ENCODE assay signal across 8 cellular contexts in genomic region chr4:56978750-56979303, GRCh38. TPM values are rescaled to one million over a fixed set of nuclear protein-coding genes. Genes with fewer than 3 reads are reported as not detected.
DNase-seq lines count a peak whose midpoint lies in the region; ATAC-seq and TF ChIP-seq lines count a peak whose summit lies in the region.

Gene POLR2B, plus strand, starts transcription at chr4:56978896. Its CDS starts 90 bp downstream, at chr4:56978986.

- H3K4me1 Mint-ChIP-seq in Caco-2 (ENCODE audit: low read depth, unreplicated experiment), result peaks cover 16% of the 10 kb centered on the region
- peaks cover 35% of the 10 kb centered on the region for H3K4me1 Mint-ChIP-seq in endothelial cell (ENCODE audit: unreplicated experiment)

- peaks cover 72% of the 10 kb centered on the region for H3K79me2 ChIP-seq in OCI-LY1 (ENCODE audit: insufficient read depth, low read length)

- intact Hi-C loops in Caco-2 (cut with micrococcal nuclease; ENCODE audit: unreplicated experiment), result no loop called here

- H3K27ac Mint-ChIP-seq in Caco-2 (ENCODE audit: unreplicated experiment) (peak within 1 kb of the TSS; percentile 98), endothelial cell (ENCODE audit: unreplicated experiment) (peak within 1 kb of the TSS; percentile 99)

- TF ChIP-seq CTCF in Caco-2 (IDR thresholded peaks at IDR 0.05; ENCODE audit: insufficient read depth in 1 of 2, low read depth in 1 of 2, low read length in 1 of 2, severe bottlenecking in 1 of 2, unreplicated experiment in 1 of 2) (no peak), OCI-LY1 (IDR thresholded peaks at IDR 0.05; ENCODE audit: low read length) (no peak), endothelial cell (IDR thresholded peaks at IDR 0.05; ENCODE audit: unreplicated experiment) (no peak)

- H3K4me3 ChIP-seq in Caco-2 (ENCODE audit: low read depth, low read length) (peak within 1 kb of the TSS; percentile 94), HUES48 (ENCODE audit: low read depth, low read length) (peak within 1 kb of the TSS; percentile 99), OCI-LY1 (ENCODE audit: low read depth, low read length, poor library complexity, severe bottlenecking) (peak within 1 kb of the TSS; percentile 87)

- H3K36me3 Mint-ChIP-seq in Caco-2 (ENCODE audit: insufficient read depth, unreplicated experiment) (peaks cover 46% of the 10 kb centered on the region), endothelial cell (ENCODE audit: low read depth, unreplicated experiment) (peaks cover 8% of the 10 kb centered on the region)

- POLR2A ChIA-PET in Caco-2 (lab: Charles Lee), result interaction anchor here (0.6 to 1.9 kb wide), 6 partner anchors 10 to 543 kb away, joined by 3 to 6 read pairs (median 4); partner anchors contain the start of genes PAICS, PPAT and REST

- H2AFZ ChIP-seq in OCI-LY1 (ENCODE audit: low read length), result no peak within 1 kb of the TSS

- H3K4me2 ChIP-seq in OCI-LY1 (ENCODE audit: low read length), result peak within 1 kb of the TSS; percentile 96

- no peaks in the 10 kb centered on the region for H3K4me1 ChIP-seq in Caco-2
- H3K4me1 ChIP-seq in HUES48 (ENCODE audit: control insufficient read depth, insufficient read depth, low read length), result no peaks in the 10 kb centered on the region
- peaks cover 53% of the 10 kb centered on the region for H3K4me1 ChIP-seq in OCI-LY1 (ENCODE audit: insufficient read depth, low read length, severe bottlenecking)

- H3K9ac ChIP-seq in HUES48 (ENCODE audit: low read depth, low read length) (peak within 1 kb of the TSS; percentile 89), OCI-LY1 (ENCODE audit: low read length) (peak within 1 kb of the TSS; percentile 91)

- ATAC-seq in GM21390 (IDR thresholded peaks at IDR 0.05; ENCODE audit: unreplicated experiment), result peak; percentile 50

- TSS peak; percentile 71 for BruUV-seq in Caco-2 (replicated peaks; lab: Mats Ljungman, UMichigan)

- H3F3A ChIP-seq in OCI-LY1 (ENCODE audit: insufficient read depth, low read length), result no peaks in the 10 kb centered on the region

- H3K9me3 Mint-ChIP-seq in Caco-2 (ENCODE audit: unreplicated experiment) (peaks cover 5% of the 10 kb centered on the region), endothelial cell (ENCODE audit: unreplicated experiment) (no peaks in the 10 kb centered on the region)

- DNase-seq in Caco-2 (peak; percentile 96), endothelial cell (ENCODE audit: low spot score) (peak; percentile 93), midbrain (lab: John Stamatoyannopoulos, UW) (peak; percentile 94)
- DNase-seq in activated CD8-positive, alpha-beta memory T cell treated with anti-CD3 and anti-CD28 coated beads, Interleukin-2, amount 50 U/mL, for 4 hours, result peak; percentile 81
- peak; percentile 86 to 91 for DNase-seq in stimulated activated CD8-positive, alpha-beta memory T cell treated with anti-CD3 and anti-CD28 coated beads, Interleukin-2, amount 100 ng/mL, for 48 hours (ENCODE audit: low read depth in 2 of 2)

- peak within 1 kb of the TSS; percentile 99 for H3K4me3 Mint-ChIP-seq in Caco-2 (ENCODE audit: unreplicated experiment)
- peak within 1 kb of the TSS; percentile 99 for H3K4me3 Mint-ChIP-seq in endothelial cell (ENCODE audit: unreplicated experiment)

- peaks cover 2% of the 10 kb centered on the region; the same call in 1 of the 2 replicates for H4K20me1 ChIP-seq in OCI-LY1 (ENCODE audit: insufficient read depth, low read length)

- H3K9me2 ChIP-seq in OCI-LY1 (ENCODE audit: low read depth, low read length), result no peaks in the 10 kb centered on the region

- H3K27me3 Mint-ChIP-seq in Caco-2 (ENCODE audit: insufficient read depth, unreplicated experiment) (no peaks in the 10 kb centered on the region), endothelial cell (ENCODE audit: unreplicated experiment) (peaks cover 15% of the 10 kb centered on the region)

- H3K36me3 ChIP-seq in Caco-2 (ENCODE audit: control insufficient read depth, insufficient read depth, low read length) (no peaks in the 10 kb centered on the region), HUES48 (ENCODE audit: control insufficient read depth, insufficient read depth, low read length) (peaks cover 6% of the 10 kb centered on the region), OCI-LY1 (ENCODE audit: insufficient read depth, low read length) (peaks cover 47% of the 10 kb centered on the region)

- H3K27me3 ChIP-seq in Caco-2 (replicated peaks; ENCODE audit: control insufficient read depth, insufficient read depth, low read length) (no peaks in the 10 kb centered on the region), HUES48 (ENCODE audit: control insufficient read depth, insufficient read depth, low read length) (no peaks in the 10 kb centered on the region), OCI-LY1 (ENCODE audit: insufficient read depth, low read length) (no peaks in the 10 kb centered on the region)

- CTCF ChIA-PET in Caco-2 (lab: Charles Lee), result interaction anchor here (0.6 to 1.4 kb wide), 2 partner anchors 18 to 144 kb away, joined by 4 to 9 read pairs; no protein-coding TSS in a partner anchor

- H3K9me3 ChIP-seq in Caco-2, result 0 out of 2 replicates have a peak, but pooled peaks cover 3% of the 10 kb centered on the region
- no peaks in the 10 kb centered on the region for H3K9me3 ChIP-seq in HUES48 (ENCODE audit: control insufficient read depth, insufficient read depth, low read length)
- H3K9me3 ChIP-seq in OCI-LY1 (ENCODE audit: low read length), result 0 out of 2 replicates have a peak, but pooled peaks cover 2% of the 10 kb centered on the region

- H3K27ac ChIP-seq in HUES48 (ENCODE audit: low read depth, low read length) (peak within 1 kb of the TSS; percentile 93), OCI-LY1 (ENCODE audit: low read depth, low read length, poor library complexity, severe bottlenecking) (peak within 1 kb of the TSS; percentile 92)

RNA-seq across cellular contexts. Expression of gene POLR2B, which starts in this region (rescaled TPM):
- total RNA-seq in Caco-2 (2022), result 112 and 115 TPM in 2 replicates
- 95.5 TPM for total RNA-seq in endothelial cell (ENCODE audit: unreplicated experiment)

Comparison
In these comparisons a context has a peak if more than half of its experiments do, and no peak if none do; other contexts are left out.
1. Peak in every context shown above with its lines: DNase-seq, ATAC-seq, H3K4me3 ChIP-seq and H3K27ac ChIP-seq.